Comparison of ENCODE assay signal across 16 cellular contexts in genomic region chr15:32701863-32702262, GRCh38.
"Had no signal": no experiment of that assay in that cellular context is flagged by ENCODE, and none has a peak within 500 bp of the region (broad histone marks: within the 10 kb centered on the region; RNA-seq: fewer than 3 reads in every experiment).

No MANE protein-coding gene starts in this region.

- H3K27ac ChIP-seq: right atrium auricular region, tibial nerve, vagina, WERI-Rb-1 had no signal

- DNase-seq: activated CD4-positive, alpha-beta T cell treated with anti-CD3 and anti-CD28 coated beads, Interleukin-2, amount 50 U/mL, for 48 hours; activated effector memory CD4-positive, alpha-beta T cell treated with Interleukin-2 at 50 U/mL for 16 hours; activated naive CD4-positive, alpha-beta T cell treated with anti-CD3 and anti-CD28 coated beads, Interleukin-2, amount 50 U/mL, for 16 hours; activated T-cell treated with anti-CD3 and anti-CD28 coated beads, Interleukin-2, amount 50 U/mL, for 24 hours; caudate nucleus; foreskin melanocyte; nucleus accumbens; small intestine; stimulated activated CD4-positive, alpha-beta T cell treated with anti-CD3 and anti-CD28 coated beads, Interleukin-4, amount 100 ng/mL, for 4 hours; stimulated activated CD8-positive, alpha-beta memory T cell treated with anti-CD3 and anti-CD28 coated beads, Interleukin-4, amount 100 ng/mL, for 48 hours; stimulated activated naive CD4-positive, alpha-beta T cell treated with Interleukin-2 at 50 U/mL for 16 hours; substantia nigra; WERI-Rb-1 had no signal

- H3K9me3 ChIP-seq: right atrium auricular region, tibial nerve, vagina had no signal

- H3K36me3 ChIP-seq: right atrium auricular region, tibial nerve, vagina, WERI-Rb-1 had no signal

- H3K27me3 ChIP-seq: right atrium auricular region, tibial nerve, vagina had no signal

- H3K4me1 ChIP-seq: right atrium auricular region, tibial nerve had no signal

- H3K4me3 ChIP-seq: right atrium auricular region, tibial nerve, vagina had no signal
